In the genomic region with DNA sequence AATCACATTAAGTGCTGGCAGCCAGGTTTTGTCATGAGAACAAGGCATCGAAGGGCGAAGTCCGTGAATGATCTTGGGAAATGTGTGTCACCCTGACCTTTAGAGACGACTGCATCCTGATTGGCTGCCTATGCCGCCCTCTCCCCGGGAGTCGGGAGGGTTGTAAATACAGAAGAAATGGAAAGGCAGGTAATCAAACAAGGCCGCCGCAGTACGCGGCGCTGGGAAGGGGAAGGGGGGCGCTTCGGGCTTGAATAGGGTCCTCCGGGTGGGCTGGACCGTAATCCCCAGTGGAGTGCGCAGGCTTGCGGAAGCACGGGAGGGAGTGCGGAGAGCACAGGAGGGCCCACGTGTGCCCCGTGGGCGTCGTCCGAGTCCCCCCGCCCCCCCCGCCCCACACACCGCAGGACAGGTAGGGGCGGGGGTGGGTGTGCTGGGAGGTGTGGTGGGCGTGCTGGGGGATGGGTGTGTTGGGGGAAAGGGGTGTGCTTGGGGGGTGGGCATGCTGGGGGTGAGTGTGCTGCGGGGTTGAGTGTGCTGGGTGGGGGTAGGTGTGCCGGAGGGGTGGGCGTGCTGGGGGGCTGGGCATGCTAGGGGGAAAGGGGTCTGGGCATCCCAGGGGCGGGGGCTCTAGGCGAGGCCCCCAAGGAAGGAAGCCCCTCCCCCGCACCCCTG, we compare ENCODE assay signal across 8 cellular contexts.
DNase-seq lines count a peak whose midpoint lies in the region; ATAC-seq, FAIRE-seq and TF ChIP-seq lines count a peak whose summit lies in the region.

No MANE protein-coding gene starts in this region.

- H2AFZ ChIP-seq in HCT116 (ENCODE audit: low read depth, low read length, poor library complexity, severe bottlenecking), result no peak overlapping the region
- H2AFZ ChIP-seq in SU-DHL-6 (ENCODE audit: low read depth, low read length, severe bottlenecking), result peak overlapping the region; percentile 100

- H3K4me1 ChIP-seq in A549 (peaks cover 25% of the 10 kb centered on the region), HCT116 (ENCODE audit: control insufficient read depth in 1 of 2, insufficient read depth in 2 of 2, low read length in 2 of 2) (peaks cover 30 to 49% of the 10 kb centered on the region in 2 experiments), iPS-20b (ENCODE audit: insufficient read depth, low read length) (peaks cover 35% of the 10 kb centered on the region)

- WGBS in A549 (ENCODE audit: missing lambda C conversion rate), result 6% methylated on average over 16 of the region's 36 CpGs

- H3K4me3 ChIP-seq in A549 (peak overlapping the region; percentile 64), HCT116 (replicated peaks in 1 of 2; ENCODE audit: low read depth in 1 of 2, low read length in 2 of 2) (peak overlapping the region; percentile 75 to 85), SU-DHL-6 (ENCODE audit: insufficient read depth, low read length, poor library complexity, severe bottlenecking) (peak overlapping the region; percentile 87), iPS-20b (ENCODE audit: low read length) (peak overlapping the region; percentile 85), skin epidermis (peak overlapping the region; percentile 60 to 86 (median 72))

- H3K36me3 ChIP-seq in HCT116 (ENCODE audit: control insufficient read depth in 1 of 2, insufficient read depth in 2 of 2, low read length in 2 of 2) (no peaks in the 10 kb centered on the region), SU-DHL-6 (ENCODE audit: low read length) (no peaks in the 10 kb centered on the region), iPS-20b (ENCODE audit: insufficient read depth, low read depth, low read length) (peaks cover 5% of the 10 kb centered on the region; the same call in 1 of the 2 replicates)

- no peaks in the 10 kb centered on the region for H4K20me1 ChIP-seq in HCT116 (ENCODE audit: insufficient read depth)
- H4K20me1 ChIP-seq in SU-DHL-6 (ENCODE audit: low read depth, low read length), result no peaks in the 10 kb centered on the region

- H3K27ac ChIP-seq in A549 (peak overlapping the region; percentile 75 to 95), HCT116 (ENCODE audit: low read depth, low read length) (peak overlapping the region; percentile 96), SU-DHL-6 (ENCODE audit: low read depth, low read length) (no peak overlapping the region), iPS-20b (ENCODE audit: low read length) (peak overlapping the region; percentile 68), skin epidermis (peak overlapping the region; percentile 85 to 98 (median 95))

- POLR2A ChIA-PET in A549 (lab: Yijun Ruan, JAX) (interaction anchor here (0.8 to 1.0 kb wide), 5 partner anchors 17 to 1007 kb away, joined by 3 to 6 read pairs (median 3); partner anchors contain the start of gene ZNF438), HCT116 (lab: Charles Lee) (interaction anchor here (0.5 to 1.0 kb wide), 2 partner anchors 14 to 79 kb away, joined by 4 to 6 read pairs; no protein-coding TSS in a partner anchor)

- RAD21 ChIA-PET in HCT116 (lab: Charles Lee; ENCODE audit: low non-redundant PET in 1 of 2, low total read pairs in 2 of 2, uncharacterized antibody in 2 of 2, unreplicated experiment in 2 of 2), result no interaction called here

- no TSS peak for BruUV-seq in HCT116 (replicated peaks; lab: Mats Ljungman, UMichigan)

- no peaks in the 10 kb centered on the region for H3K79me2 ChIP-seq in HCT116 (ENCODE audit: insufficient read depth, low read length)
- H3K79me2 ChIP-seq in SU-DHL-6 (ENCODE audit: insufficient read depth, low read length), result no peaks in the 10 kb centered on the region

- no peak for FAIRE-seq in A549 (lab: Jason Lieb, UNC)

- 0 out of 2 replicates have a peak, but pooled peaks have one; percentile 14 for TF ChIP-seq POLR2A in A549 (IDR thresholded peaks at IDR 0.05; ENCODE audit: low read length)
- TF ChIP-seq POLR2A in HCT116 (IDR thresholded peaks at IDR 0.05; ENCODE audit: borderline replicate concordance, extremely low read depth, insufficient read depth, insufficient read length), result no peak

- ATAC-seq in A549 (peak; percentile 39 to 59), HCT116 (peak; percentile 49), GM21717 (IDR thresholded peaks at IDR 0.05; ENCODE audit: unreplicated experiment) (no peak), GM18873 (IDR thresholded peaks at IDR 0.05; ENCODE audit: low FRiP score, unreplicated experiment) (no peak)

- CTCF ChIA-PET in A549 (lab: Yijun Ruan, JAX), result no interaction called here
- CTCF ChIA-PET in HCT116 (lab: Charles Lee), result interaction anchor here (1.8 kb wide), 1 partner anchor 11 kb away, joined by 6 read pairs; no protein-coding TSS in a partner anchor

- no peaks in the 10 kb centered on the region for H3K9me2 ChIP-seq in HCT116 (ENCODE audit: insufficient read depth)
- H3K9me2 ChIP-seq in SU-DHL-6 (replicated peaks; ENCODE audit: insufficient read depth, low read length), result no peaks in the 10 kb centered on the region

- no peaks in the 10 kb centered on the region for H3F3A ChIP-seq in SU-DHL-6 (ENCODE audit: insufficient read depth)

- intact Hi-C loops in HCT116 (cut with micrococcal nuclease), result no loop called here

- H3K9ac ChIP-seq in HCT116 (ENCODE audit: low read length), result peak overlapping the region; percentile 93
- peak overlapping the region; percentile 77 for H3K9ac ChIP-seq in SU-DHL-6 (ENCODE audit: low read length)
- H3K9ac ChIP-seq in iPS-20b (ENCODE audit: low read depth, low read length), result peak overlapping the region; percentile 92; the same call in 1 of the 2 replicates

- TF ChIP-seq CTCF in A549 (IDR thresholded peaks at IDR 0.05) (no peak), HCT116 (IDR thresholded peaks at IDR 0.05 in 2 of 3, conservative IDR thresholded peaks at IDR 0.05 in 1 of 3; ENCODE audit: borderline replicate concordance in 1 of 3, insufficient read depth in 1 of 3, low read depth in 2 of 3, low read length in 2 of 3) (no peak), SU-DHL-6 (IDR thresholded peaks at IDR 0.05; ENCODE audit: insufficient read depth, low read length, poor library complexity, severe bottlenecking) (no peak)

- no peak for TF ChIP-seq EP300 in A549 (IDR thresholded peaks at IDR 0.05)

- TF ChIP-seq RAD21 in A549 (conservative IDR thresholded peaks at IDR 0.05 in 1 of 2, IDR thresholded peaks at IDR 0.05 in 1 of 2) (0 out of 5 replicates have a peak, but pooled peaks of 1 of the 2 experiments have one; percentile 10), HCT116 (IDR thresholded peaks at IDR 0.05; ENCODE audit: low read depth) (no peak)

- H3K4me2 ChIP-seq in A549, result peak overlapping the region; percentile 99
- H3K4me2 ChIP-seq in HCT116 (ENCODE audit: low read length), result peak overlapping the region; percentile 96
- peak overlapping the region; percentile 78 for H3K4me2 ChIP-seq in SU-DHL-6 (ENCODE audit: low read depth, low read length, poor library complexity, severe bottlenecking)

- DNase-seq in A549 (ENCODE audit: low read depth in 1 of 2, low spot score in 1 of 2) (peak; percentile 61 to 71), HCT116 (ENCODE audit: low read depth, low spot score) (peak; percentile 85), astrocyte of the hippocampus (ENCODE audit: low read depth, low spot score) (peak; percentile 51)

- no peaks in the 10 kb centered on the region for H3K9me3 ChIP-seq in A549
- no peaks in the 10 kb centered on the region for H3K9me3 ChIP-seq in HCT116 (ENCODE audit: control insufficient read depth in 1 of 2, insufficient read depth in 1 of 2, low read depth in 1 of 2, low read length in 2 of 2)
- no peaks in the 10 kb centered on the region for H3K9me3 ChIP-seq in SU-DHL-6 (ENCODE audit: insufficient read depth, low read length)
- peaks cover 5% of the 10 kb centered on the region; the same call in 1 of the 2 replicates for H3K9me3 ChIP-seq in iPS-20b (ENCODE audit: insufficient read depth, low read depth, low read length)

- H3K27me3 ChIP-seq in HCT116 (ENCODE audit: insufficient read depth, low read length) (no peaks in the 10 kb centered on the region), SU-DHL-6 (ENCODE audit: low read length) (no peaks in the 10 kb centered on the region), iPS-20b (ENCODE audit: insufficient read depth, low read length) (peaks cover 7% of the 10 kb centered on the region; the same call in 1 of the 2 replicates)

TF ChIP-seq in A549, 52 proteins besides CTCF, POLR2A, EP300 and RAD21 (continues in another document):
- TF ChIP-seq TP53 (CRISPR knock-in tag; IDR thresholded peaks at IDR 0.05) (0 out of 2 replicates have a peak, but pooled peaks have one; percentile 43), ESRRA (IDR thresholded peaks at IDR 0.05; ENCODE audit: borderline replicate concordance, low read length) (0 out of 2 replicates have a peak, but pooled peaks have one; percentile 44)
- TF ChIP-seq, protein P1, sequence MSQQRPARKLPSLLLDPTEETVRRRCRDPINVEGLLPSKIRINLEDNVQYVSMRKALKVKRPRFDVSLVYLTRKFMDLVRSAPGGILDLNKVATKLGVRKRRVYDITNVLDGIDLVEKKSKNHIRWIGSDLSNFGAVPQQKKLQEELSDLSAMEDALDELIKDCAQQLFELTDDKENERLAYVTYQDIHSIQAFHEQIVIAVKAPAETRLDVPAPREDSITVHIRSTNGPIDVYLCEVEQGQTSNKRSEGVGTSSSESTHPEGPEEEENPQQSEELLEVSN (IDR thresholded peaks at IDR 0.05; ENCODE audit: borderline replicate concordance, low read depth), result peak; percentile 84

TF ChIP-seq in HCT116, 20 proteins besides CTCF, POLR2A, EP300 and RAD21:
- TF ChIP-seq POLR2AphosphoS5 (IDR thresholded peaks at IDR 0.05; ENCODE audit: low read depth, low read length) (peak; percentile 44), CBX3 (IDR thresholded peaks at IDR 0.05; ENCODE audit: low read depth) (no peak), SP1 (IDR thresholded peaks at IDR 0.05; ENCODE audit: low read depth) (peak; percentile 47; the same call in 1 of the 2 replicates), YY1 (IDR thresholded peaks at IDR 0.05; ENCODE audit: extremely low read depth, insufficient replicate concordance, low read depth, low read length) (no peak), EGR1 (IDR thresholded peaks at IDR 0.05; ENCODE audit: low read depth) (peak; percentile 62), TCF7L2 (IDR thresholded peaks at IDR 0.05; ENCODE audit: borderline replicate concordance, extremely low read depth, insufficient read depth, insufficient read length) (peak; percentile 86)
- TF ChIP-seq, protein P2, sequence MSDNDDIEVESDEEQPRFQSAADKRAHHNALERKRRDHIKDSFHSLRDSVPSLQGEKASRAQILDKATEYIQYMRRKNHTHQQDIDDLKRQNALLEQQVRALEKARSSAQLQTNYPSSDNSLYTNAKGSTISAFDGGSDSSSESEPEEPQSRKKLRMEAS (IDR thresholded peaks at IDR 0.05), result peak; percentile 60; the same call in 1 of the 2 replicates

Comparison
In these comparisons a context has a peak if more than half of its experiments do, and no peak if none do; other contexts are left out.
1. ATAC-seq: peak in A549 (2 of 2) and HCT116 (single experiment); none in GM21717 (single experiment) and GM18873 (single experiment).
2. Peak in every context shown above with its lines, with median percentiles within 50 percentile points of each other: DNase-seq, H3K4me2 ChIP-seq, H3K4me3 ChIP-seq and H3K9ac ChIP-seq.